ENCODE assay signal across 1 cellular context in the genomic region with DNA sequence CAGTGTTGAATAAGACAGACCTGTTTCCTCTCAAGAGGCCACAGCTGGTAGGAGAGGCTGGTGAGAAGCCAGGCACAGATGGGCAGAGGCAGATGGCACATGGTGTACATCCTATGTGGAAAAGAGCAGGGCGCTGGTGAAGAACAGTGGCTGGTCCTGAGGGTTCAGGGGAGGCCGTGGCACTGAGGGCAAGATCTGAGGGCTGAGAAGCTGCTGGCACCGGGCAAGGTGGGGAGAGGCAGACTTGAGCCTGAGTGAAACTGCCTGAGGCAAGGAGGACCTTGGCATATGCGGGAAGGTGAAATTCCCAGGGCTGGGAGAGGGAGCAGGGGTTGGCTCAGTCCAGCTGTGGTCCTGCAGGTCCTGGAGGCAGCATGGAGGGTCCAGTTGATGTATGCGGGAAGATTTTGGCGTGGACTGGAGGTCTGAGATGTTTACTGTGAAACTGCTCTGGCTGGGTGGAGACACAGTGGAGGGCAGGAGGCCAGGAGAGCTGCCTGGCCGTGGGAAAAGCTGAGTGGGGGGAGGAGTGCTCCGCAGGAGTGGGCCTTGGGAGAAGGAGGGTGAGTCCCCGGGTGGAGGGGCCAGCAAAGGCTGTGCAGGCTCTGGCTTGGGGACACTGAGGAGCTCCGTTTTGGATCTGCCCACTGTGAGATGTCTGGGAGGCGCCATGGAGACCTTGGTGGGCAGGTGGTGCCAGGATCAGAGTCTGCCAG.
TF ChIP-seq lines count a peak whose summit lies in the region.

No MANE protein-coding gene starts in this region.

TF ChIP-seq in GM23338, 12 proteins besides CTCF, POLR2A, EP300 and RAD21:
- TF ChIP-seq JUNB (IDR thresholded peaks at IDR 0.05; ENCODE audit: unreplicated experiment) = no peak
- TF ChIP-seq EZH2 (IDR thresholded peaks at IDR 0.05; ENCODE audit: low read depth, unreplicated experiment) = no peak
- TF ChIP-seq EZH2phosphoT487 (IDR thresholded peaks at IDR 0.05; ENCODE audit: unreplicated experiment) = no peak
- TF ChIP-seq ZNF462 (CRISPR knock-in tag; IDR thresholded peaks at IDR 0.05) = no peak
- TF ChIP-seq NANOG (IDR thresholded peaks at IDR 0.05; ENCODE audit: borderline replicate concordance) = no peak
- TF ChIP-seq ZNF331 (CRISPR knock-in tag; IDR thresholded peaks at IDR 0.05; ENCODE audit: low read depth) = no peak
- TF ChIP-seq, protein P1, sequence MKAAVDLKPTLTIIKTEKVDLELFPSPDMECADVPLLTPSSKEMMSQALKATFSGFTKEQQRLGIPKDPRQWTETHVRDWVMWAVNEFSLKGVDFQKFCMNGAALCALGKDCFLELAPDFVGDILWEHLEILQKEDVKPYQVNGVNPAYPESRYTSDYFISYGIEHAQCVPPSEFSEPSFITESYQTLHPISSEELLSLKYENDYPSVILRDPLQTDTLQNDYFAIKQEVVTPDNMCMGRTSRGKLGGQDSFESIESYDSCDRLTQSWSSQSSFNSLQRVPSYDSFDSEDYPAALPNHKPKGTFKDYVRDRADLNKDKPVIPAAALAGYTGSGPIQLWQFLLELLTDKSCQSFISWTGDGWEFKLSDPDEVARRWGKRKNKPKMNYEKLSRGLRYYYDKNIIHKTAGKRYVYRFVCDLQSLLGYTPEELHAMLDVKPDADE (IDR thresholded peaks at IDR 0.05) = no peak
- TF ChIP-seq POLR2AphosphoS5 (IDR thresholded peaks at IDR 0.05; ENCODE audit: low read depth) = no peak
- no peak for TF ChIP-seq CREB1 (CRISPR knock-in tag; IDR thresholded peaks at IDR 0.05; ENCODE audit: low read depth)
- TF ChIP-seq, protein P2, sequence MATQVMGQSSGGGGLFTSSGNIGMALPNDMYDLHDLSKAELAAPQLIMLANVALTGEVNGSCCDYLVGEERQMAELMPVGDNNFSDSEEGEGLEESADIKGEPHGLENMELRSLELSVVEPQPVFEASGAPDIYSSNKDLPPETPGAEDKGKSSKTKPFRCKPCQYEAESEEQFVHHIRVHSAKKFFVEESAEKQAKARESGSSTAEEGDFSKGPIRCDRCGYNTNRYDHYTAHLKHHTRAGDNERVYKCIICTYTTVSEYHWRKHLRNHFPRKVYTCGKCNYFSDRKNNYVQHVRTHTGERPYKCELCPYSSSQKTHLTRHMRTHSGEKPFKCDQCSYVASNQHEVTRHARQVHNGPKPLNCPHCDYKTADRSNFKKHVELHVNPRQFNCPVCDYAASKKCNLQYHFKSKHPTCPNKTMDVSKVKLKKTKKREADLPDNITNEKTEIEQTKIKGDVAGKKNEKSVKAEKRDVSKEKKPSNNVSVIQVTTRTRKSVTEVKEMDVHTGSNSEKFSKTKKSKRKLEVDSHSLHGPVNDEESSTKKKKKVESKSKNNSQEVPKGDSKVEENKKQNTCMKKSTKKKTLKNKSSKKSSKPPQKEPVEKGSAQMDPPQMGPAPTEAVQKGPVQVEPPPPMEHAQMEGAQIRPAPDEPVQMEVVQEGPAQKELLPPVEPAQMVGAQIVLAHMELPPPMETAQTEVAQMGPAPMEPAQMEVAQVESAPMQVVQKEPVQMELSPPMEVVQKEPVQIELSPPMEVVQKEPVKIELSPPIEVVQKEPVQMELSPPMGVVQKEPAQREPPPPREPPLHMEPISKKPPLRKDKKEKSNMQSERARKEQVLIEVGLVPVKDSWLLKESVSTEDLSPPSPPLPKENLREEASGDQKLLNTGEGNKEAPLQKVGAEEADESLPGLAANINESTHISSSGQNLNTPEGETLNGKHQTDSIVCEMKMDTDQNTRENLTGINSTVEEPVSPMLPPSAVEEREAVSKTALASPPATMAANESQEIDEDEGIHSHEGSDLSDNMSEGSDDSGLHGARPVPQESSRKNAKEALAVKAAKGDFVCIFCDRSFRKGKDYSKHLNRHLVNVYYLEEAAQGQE (IDR thresholded peaks at IDR 0.05; ENCODE audit: unreplicated experiment) = no peak
- no peak for TF ChIP-seq ZNF114 (CRISPR knock-in tag; IDR thresholded peaks at IDR 0.05)
- TF ChIP-seq STAT1 (IDR thresholded peaks at IDR 0.05; ENCODE audit: unreplicated experiment) = no peak
